ENCODE assay signal across 17 cellular contexts in genomic region chr9:79670269-79670961, GRCh38.
DNase-seq lines count a peak whose midpoint lies in the region; ATAC-seq, FAIRE-seq and TF ChIP-seq lines count a peak whose summit lies in the region.
"Had no signal": no experiment of that assay in that cellular context is flagged by ENCODE, and none has a peak within 500 bp of the region (broad histone marks: within the 10 kb centered on the region; RNA-seq: fewer than 3 reads in every experiment).

No MANE protein-coding gene starts in this region.

- no peak overlapping the region for H3K4me3 ChIP-seq in DND-41 (ENCODE audit: low read depth in 1 of 2, low read length in 2 of 2)
- no peak overlapping the region for H3K4me3 ChIP-seq in HEK293 (ENCODE audit: low read depth, low read length)
- no peak overlapping the region for H3K4me3 ChIP-seq in bronchial epithelial cell (ENCODE audit: low read depth, low read length)
- H3K4me3 ChIP-seq in mucosa of descending colon = no peak overlapping the region
- H3K4me3 ChIP-seq in colonic mucosa = no peak overlapping the region
- H3K4me3 ChIP-seq: ascending aorta, sigmoid colon, testis had no signal

- intact Hi-C loops in mucosa of descending colon (cut with DNase I, micrococcal nuclease) (no loop called here), colonic mucosa (cut with DNase I) (no loop called here)

- CTCF ChIA-PET in HEK293 (lab: Yijun Ruan, JAX) = interaction anchor here (0.9 kb wide), 1 partner anchor 9 kb away, joined by 4 read pairs; no protein-coding TSS in a partner anchor

- H3K4me1 ChIP-seq in DND-41 (ENCODE audit: insufficient read depth, low read length) = no peaks in the 10 kb centered on the region; the same call in 1 of the 2 replicates
- H3K4me1 ChIP-seq in HEK293 (ENCODE audit: control insufficient read depth, insufficient read depth, low read length) = no peaks in the 10 kb centered on the region
- H3K4me1 ChIP-seq in mucosa of descending colon (ENCODE audit: low read depth) = no peaks in the 10 kb centered on the region
- H3K4me1 ChIP-seq in colonic mucosa = no peaks in the 10 kb centered on the region
- H3K4me1 ChIP-seq: ascending aorta, testis had no signal

- H2AFZ ChIP-seq in DND-41 (ENCODE audit: low read depth, low read length) = no peak overlapping the region

- no peaks in the 10 kb centered on the region for H3K79me2 ChIP-seq in DND-41 (ENCODE audit: insufficient read depth, low read length)

- H3K36me3 ChIP-seq in DND-41 (ENCODE audit: insufficient read depth, low read length) = no peaks in the 10 kb centered on the region; the same call in 1 of the 2 replicates
- H3K36me3 ChIP-seq in HEK293 (ENCODE audit: control insufficient read depth in 2 of 2, insufficient read depth in 1 of 2, low read length in 2 of 2) = peaks cover 0 to 15% of the 10 kb centered on the region in 2 experiments; a peak in 1 of 3 replicates
- H3K36me3 ChIP-seq in bronchial epithelial cell (ENCODE audit: control insufficient read depth, insufficient read depth, low read length) = no peaks in the 10 kb centered on the region
- H3K36me3 ChIP-seq in mucosa of descending colon (ENCODE audit: low read depth) = no peaks in the 10 kb centered on the region
- H3K36me3 ChIP-seq in colonic mucosa = no peaks in the 10 kb centered on the region
- H3K36me3 ChIP-seq: ascending aorta, sigmoid colon had no signal

- H3K9me3 ChIP-seq in DND-41 (ENCODE audit: insufficient read depth, low read length, severe bottlenecking) = no peaks in the 10 kb centered on the region
- H3K9me3 ChIP-seq in HEK293 (ENCODE audit: control insufficient read depth, insufficient read depth, low read depth, low read length) = no peaks in the 10 kb centered on the region
- no peaks in the 10 kb centered on the region for H3K9me3 ChIP-seq in mucosa of descending colon
- H3K9me3 ChIP-seq in colonic mucosa = no peaks in the 10 kb centered on the region
- H3K9me3 ChIP-seq: ascending aorta, sigmoid colon, testis had no signal

- POLR2A ChIA-PET in HEK293 (lab: Yijun Ruan, JAX) = no interaction called here

- H3K27ac ChIP-seq in DND-41 (ENCODE audit: low read length) (no peak overlapping the region), HEK293 (ENCODE audit: extremely low read depth, low read depth, low read length) (no peak overlapping the region), colonic mucosa (no peak overlapping the region)
- H3K27ac ChIP-seq: ascending aorta, sigmoid colon, testis had no signal

- no peak for TF ChIP-seq CTCF in DND-41 (IDR thresholded peaks at IDR 0.05; ENCODE audit: borderline replicate concordance, extremely low read depth, low read length, poor library complexity, severe bottlenecking)
- no peak; the same call in 1 of the 2 replicates for TF ChIP-seq CTCF in HEK293 (tag by site-specific recombination; IDR thresholded peaks at IDR 0.05)
- TF ChIP-seq CTCF in bronchial epithelial cell (IDR thresholded peaks at IDR 0.05; ENCODE audit: insufficient read depth, low read length, severe bottlenecking) = no peak
- TF ChIP-seq CTCF in mucosa of descending colon (IDR thresholded peaks at IDR 0.05) = no peak
- TF ChIP-seq CTCF in colonic mucosa (IDR thresholded peaks at IDR 0.05) = no peak

- H3K27me3 ChIP-seq in DND-41 (ENCODE audit: insufficient read depth, low read length, poor library complexity) = no peaks in the 10 kb centered on the region
- H3K27me3 ChIP-seq in bronchial epithelial cell (ENCODE audit: control insufficient read depth, insufficient read depth, low read length) = no peaks in the 10 kb centered on the region
- no peaks in the 10 kb centered on the region for H3K27me3 ChIP-seq in colonic mucosa
- H3K27me3 ChIP-seq: ascending aorta, sigmoid colon, testis had no signal

- peaks cover 5% of the 10 kb centered on the region; the same call in 1 of the 2 replicates for H4K20me1 ChIP-seq in DND-41 (ENCODE audit: insufficient read depth, low read length)

- H3K4me2 ChIP-seq in DND-41 (ENCODE audit: insufficient read depth, low read length) = no peak overlapping the region

- DNase-seq in DND-41 (no peak), bronchial epithelial cell (ENCODE audit: low read depth) (peak; percentile 100), mucosa of descending colon (no peak), putamen (ENCODE audit: low spot score) (no peak), colonic mucosa (no peak), GF-D8 (lab: John Stamatoyannopoulos, UW) (no peak)
- DNase-seq: activated CD8-positive, alpha-beta memory T cell treated with anti-CD3 and anti-CD28 coated beads, Interleukin-2, amount 10 ng/mL, durations not matched to agents 7 days and 5 days; activated gamma-delta T cell; KBM-7; NCI-H146; NCI-H446; SIG-M5; sigmoid colon; testis had no signal

- H3K9ac ChIP-seq in DND-41 (ENCODE audit: low read depth, low read length) (no peak overlapping the region), colonic mucosa (ENCODE audit: low read depth in 2 of 2, low read length in 2 of 2) (no peak overlapping the region)

- ATAC-seq in DND-41 (ENCODE audit: insufficient read depth, low read depth) (peak; percentile 33; the same call in 1 of the 3 replicates), mucosa of descending colon (peak; percentile 32)
- ATAC-seq: activated CD8-positive, alpha-beta memory T cell treated with anti-CD3 and anti-CD28 coated beads, Interleukin-2, amount 10 ng/mL, durations not matched to agents 7 days and 5 days had no signal

- FAIRE-seq in bronchial epithelial cell (lab: Jason Lieb, UNC) = peak; percentile 99
- FAIRE-seq: endometrium had no signal

TF ChIP-seq in HEK293, 187 proteins besides CTCF, POLR2A, EP300 and RAD21:
- TF ChIP-seq TCF7L2 (IDR thresholded peaks at IDR 0.05; ENCODE audit: borderline replicate concordance, low read depth, low read length) = peak; percentile 87
- peak; percentile 61; the same call in 1 of the 2 replicates for TF ChIP-seq FEZF1 (tag by site-specific recombination; IDR thresholded peaks at IDR 0.05)
- peak; percentile 90 for TF ChIP-seq TRIM28 (IDR thresholded peaks at IDR 0.05; ENCODE audit: borderline replicate concordance, low read length)
- no peak for TF ChIP-seq ZNF221 (tag by site-specific recombination; IDR thresholded peaks at IDR 0.05; ENCODE audit: borderline replicate concordance)
